In genomic region chr18:57207124-57207916, GRCh38 we compare ENCODE assay signal across 27 cellular contexts.
"Had no signal": no experiment of that assay in that cellular context is flagged by ENCODE, and none has a peak within 500 bp of the region (broad histone marks: within the 10 kb centered on the region; RNA-seq: fewer than 3 reads in every experiment).

No MANE protein-coding gene starts in this region.

- H3K9me3 ChIP-seq: ascending aorta, body of pancreas, SJSA1 had no signal

- H3K27me3 ChIP-seq: ascending aorta, body of pancreas had no signal

- H3K4me1 ChIP-seq: ascending aorta had no signal

- H3K36me3 ChIP-seq: ascending aorta, SJSA1 had no signal

- H3K9me3 Mint-ChIP-seq: activated naive CD8-positive, alpha-beta T cell treated with anti-CD3 and anti-CD28 coated beads, Interleukin-2, amount 50 U/mL, for 24 hours; activated T-cell treated with anti-CD3 and anti-CD28 coated beads, Interleukin-2, amount 50 U/mL, for 24 hours; activated T-helper 1 cell treated with anti-CD3 and anti-CD28 coated beads, Interleukin-12 subunit alpha, Interleukin-12 subunit beta, Interleukin-2, Interleukin-4 antibody, amounts not matched to agents 30 ng/mL and 10 ng/mL and 1 ng/mL, durations not matched to agents 14 hours and 24 hours and 36 hours had no signal

- H3K9ac ChIP-seq: KMS-11 had no signal

- H3K4me3 Mint-ChIP-seq: activated CD8-positive, alpha-beta T cell treated with anti-CD3 and anti-CD28 coated beads, Interleukin-2, amount 10 ng/mL, durations not matched to agents 7 days and 5 days; activated naive CD8-positive, alpha-beta T cell treated with anti-CD3 and anti-CD28 coated beads, Interleukin-2, amount 50 U/mL, for 24 hours; activated T-cell treated with anti-CD3 and anti-CD28 coated beads, Interleukin-2, amount 50 U/mL, for 24 hours; activated T-helper 1 cell treated with anti-CD3 and anti-CD28 coated beads, Interleukin-12 subunit alpha, Interleukin-12 subunit beta, Interleukin-2, Interleukin-4 antibody, amounts not matched to agents 30 ng/mL and 10 ng/mL and 1 ng/mL, durations not matched to agents 14 hours and 24 hours and 36 hours had no signal

- ATAC-seq: activated CD8-positive, alpha-beta T cell treated with anti-CD3 and anti-CD28 coated beads, Interleukin-2, amount 10 ng/mL, durations not matched to agents 7 days and 5 days; activated naive CD4-positive, alpha-beta T cell treated with anti-CD3 and anti-CD28 coated beads, Interleukin-2, amount 50 U/mL, for 72 hours; activated naive CD8-positive, alpha-beta T cell treated with anti-CD3 and anti-CD28 coated beads, Interleukin-2, amount 50 U/mL, for 24 hours; body of pancreas; PC-3; SK-N-SH treated with all-trans-retinoic acid at 6 μM for 48 hours had no signal

- H3K36me3 Mint-ChIP-seq: activated naive CD4-positive, alpha-beta T cell treated with anti-CD3 and anti-CD28 coated beads, Interleukin-2, amount 50 U/mL, for 72 hours; IgD-negative memory B cell had no signal

- DNase-seq: activated CD4-positive, alpha-beta T cell treated with anti-CD3 and anti-CD28 coated beads for 48 hours; activated CD4-positive, alpha-beta T cell treated with anti-CD3 and anti-CD28 coated beads, Interleukin-2, amount 50 U/mL, for 4 hours; activated CD4-positive, CD25-positive, alpha-beta regulatory T cell treated with anti-CD3 and anti-CD28 coated beads, Interleukin-2, amount 50 U/mL, for 72 hours; activated CD8-positive, alpha-beta memory T cell treated with anti-CD3 and anti-CD28 coated beads, Interleukin-2, amount 50 U/mL, for 48 hours; activated CD8-positive, alpha-beta T cell treated with anti-CD3 and anti-CD28 coated beads, Interleukin-2, amount 10 ng/mL, durations not matched to agents 7 days and 5 days; activated effector memory CD4-positive, alpha-beta T cell treated with Interleukin-2 at 50 U/mL for 16 hours; activated naive CD4-positive, alpha-beta T cell treated with Interleukin-2 at 50 U/mL for 16 hours; activated naive CD8-positive, alpha-beta T cell treated with anti-CD3 and anti-CD28 coated beads, Interleukin-2, amount 50 U/mL, for 24 hours; activated T-cell treated with anti-CD3 and anti-CD28 coated beads, Interleukin-2, amount 50 U/mL, for 24 hours; amniotic stem cell; body of pancreas; central memory CD4-positive, alpha-beta T cell; NCI-H1092; NCI-H187; NCI-H446 treated with DMSO at 0.1 percent for 48 hours; NCI-H524 treated with DMSO at 0.1 percent for 48 hours; NK-92 treated with Interleukin-12 subunit alpha and Interleukin-12 subunit beta, amount 100 ng/mL, for 24 hours; PC-3; SHP77; SW 1271 had no signal

- H3K4me3 ChIP-seq: ascending aorta, body of pancreas, SJSA1 had no signal

- H3K27ac Mint-ChIP-seq: activated CD8-positive, alpha-beta T cell treated with anti-CD3 and anti-CD28 coated beads, Interleukin-2, amount 10 ng/mL, durations not matched to agents 7 days and 5 days; activated naive CD4-positive, alpha-beta T cell treated with anti-CD3 and anti-CD28 coated beads, Interleukin-2, amount 50 U/mL, for 72 hours; activated naive CD8-positive, alpha-beta T cell treated with anti-CD3 and anti-CD28 coated beads, Interleukin-2, amount 50 U/mL, for 24 hours; activated T-cell treated with anti-CD3 and anti-CD28 coated beads, Interleukin-2, amount 50 U/mL, for 24 hours; activated T-helper 1 cell treated with anti-CD3 and anti-CD28 coated beads, Interleukin-12 subunit alpha, Interleukin-12 subunit beta, Interleukin-2, Interleukin-4 antibody, amounts not matched to agents 30 ng/mL and 10 ng/mL and 1 ng/mL, durations not matched to agents 14 hours and 24 hours and 36 hours; IgD-negative memory B cell had no signal

- H3K27ac ChIP-seq: ascending aorta, body of pancreas, KMS-11, SJSA1 had no signal
